7 cellular contexts compared by ENCODE assay signal in genomic region chr2:36352024-36352398, GRCh38. TPM values are rescaled to one million over a fixed set of nuclear protein-coding genes. Genes with fewer than 3 reads are reported as not detected.
DNase-seq lines count a peak whose midpoint lies in the region; ATAC-seq and TF ChIP-seq lines count a peak whose summit lies in the region.

No MANE protein-coding gene starts in this region.

- no peaks in the 10 kb centered on the region for H3K79me2 ChIP-seq in SU-DHL-6 (ENCODE audit: insufficient read depth, low read length)

- H3K9me2 ChIP-seq in SU-DHL-6 (replicated peaks; ENCODE audit: insufficient read depth, low read length), result no peaks in the 10 kb centered on the region

- no peaks in the 10 kb centered on the region for H4K20me1 ChIP-seq in SU-DHL-6 (ENCODE audit: low read depth, low read length)

- DNase-seq in ELR (ENCODE audit: low read depth) (peak; percentile 75), LHCN-M2 (ENCODE audit: low read depth) (peak; percentile 56), globus pallidus (ENCODE audit: low spot score) (peak; percentile 69), transverse colon (no peak)

- no peak overlapping the region for H2AFZ ChIP-seq in SU-DHL-6 (ENCODE audit: low read depth, low read length, severe bottlenecking)

- H3K36me3 ChIP-seq in SU-DHL-6 (ENCODE audit: low read length) (no peaks in the 10 kb centered on the region), transverse colon (no peaks in the 10 kb centered on the region)

- no peak for ATAC-seq in HG03025 (IDR thresholded peaks at IDR 0.05; ENCODE audit: low FRiP score, unreplicated experiment)
- ATAC-seq in HG03565 (IDR thresholded peaks at IDR 0.05; ENCODE audit: unreplicated experiment), result no peak

- 0 to 4% methylated on average over 5 to 7 of the region's 7 CpGs for WGBS in transverse colon (ENCODE audit: low coverage in 1 of 2), 2 donors

- TF ChIP-seq CTCF in SU-DHL-6 (IDR thresholded peaks at IDR 0.05; ENCODE audit: insufficient read depth, low read length, poor library complexity, severe bottlenecking) (peak; percentile 21), transverse colon (IDR thresholded peaks at IDR 0.05) (peak; percentile 55 to 69 (median 57))

- no peak overlapping the region for H3K9ac ChIP-seq in SU-DHL-6 (ENCODE audit: low read length)

- no peak for TF ChIP-seq EP300 in transverse colon (IDR thresholded peaks at IDR 0.05; ENCODE audit: low read depth)

- no peaks in the 10 kb centered on the region for H3F3A ChIP-seq in SU-DHL-6 (ENCODE audit: insufficient read depth)

- H3K4me3 ChIP-seq in SU-DHL-6 (ENCODE audit: insufficient read depth, low read length, poor library complexity, severe bottlenecking) (no peak overlapping the region), transverse colon (no peak overlapping the region)

- intact Hi-C loops in transverse colon (cut with DNase I; ENCODE audit: low total_unique reads), result loop anchor here (5.0 to 10.0 kb wide), 3 partner anchors 103 to 310 kb away; no protein-coding TSS in a partner anchor

- H3K27ac ChIP-seq in SU-DHL-6 (ENCODE audit: low read depth, low read length) (no peak overlapping the region), transverse colon (no peak overlapping the region)

- TF ChIP-seq POLR2A in transverse colon (IDR thresholded peaks at IDR 0.05), result no peak

- H3K27me3 ChIP-seq in SU-DHL-6 (ENCODE audit: low read length) (no peaks in the 10 kb centered on the region), transverse colon (no peaks in the 10 kb centered on the region)

- in situ Hi-C loops in transverse colon (cut with MboI; ENCODE audit: low pct_ligation_motif_present in 1 of 4, low pct_unique_long_range_greater_than_20kb in 1 of 4, low sequenced_read_pairs in 3 of 4), result loop anchor here (5.0 to 25.0 kb wide), 6 partner anchors 110 to 313 kb away; no protein-coding TSS in a partner anchor

- H3K4me1 ChIP-seq in transverse colon, result peaks cover 0 to 7% (median 1%) of the 10 kb centered on the region in 4 donors

- H3K4me2 ChIP-seq in SU-DHL-6 (ENCODE audit: low read depth, low read length, poor library complexity, severe bottlenecking), result no peak overlapping the region

- H3K9me3 ChIP-seq in SU-DHL-6 (ENCODE audit: insufficient read depth, low read length), result no peaks in the 10 kb centered on the region
- H3K9me3 ChIP-seq in transverse colon, result no peaks in the 10 kb centered on the region

RNA-seq across cellular contexts. Expression of gene CRIM1, which starts 3.6 kb away (rescaled TPM):
- 96.4 and 102 TPM in 2 replicates for total RNA-seq in LHCN-M2 (2014; rRNA removed)
- 159 TPM for polyA plus RNA-seq in LHCN-M2 (2012)
- 100 to 1,000 TPM in 1 of 4 donors, 10 to 100 TPM in 3; 73.7 to 134 (median 80.7) TPM for total RNA-seq in transverse colon
